In the genomic region with DNA sequence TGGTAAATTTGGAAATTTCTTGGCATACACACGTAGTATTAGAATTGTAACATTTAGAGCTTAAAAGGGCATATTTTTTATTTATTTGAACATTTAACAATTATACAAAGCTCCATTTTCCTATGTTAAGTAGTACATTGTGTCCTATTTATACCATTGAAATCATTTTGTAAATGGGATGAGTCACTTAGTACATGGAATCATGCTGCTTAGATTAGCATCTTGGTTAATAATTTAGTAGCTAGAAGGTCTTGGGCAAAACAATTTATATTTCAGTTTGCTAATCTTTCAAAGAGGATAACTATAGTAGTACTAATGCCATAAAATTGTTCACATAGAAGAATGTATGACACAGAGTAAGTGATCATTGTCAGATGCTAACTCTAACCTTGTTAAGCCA, we compare ENCODE assay signal across 2 cellular contexts.
TF ChIP-seq lines count a peak whose summit lies in the region.

No MANE protein-coding gene starts in this region.

TF ChIP-seq in SK-N-SH treated with all-trans-retinoic acid at 6 μM for 48 hours, 23 proteins besides CTCF, POLR2A, EP300 and RAD21 (continued from another document):
- TF ChIP-seq, protein P1, sequence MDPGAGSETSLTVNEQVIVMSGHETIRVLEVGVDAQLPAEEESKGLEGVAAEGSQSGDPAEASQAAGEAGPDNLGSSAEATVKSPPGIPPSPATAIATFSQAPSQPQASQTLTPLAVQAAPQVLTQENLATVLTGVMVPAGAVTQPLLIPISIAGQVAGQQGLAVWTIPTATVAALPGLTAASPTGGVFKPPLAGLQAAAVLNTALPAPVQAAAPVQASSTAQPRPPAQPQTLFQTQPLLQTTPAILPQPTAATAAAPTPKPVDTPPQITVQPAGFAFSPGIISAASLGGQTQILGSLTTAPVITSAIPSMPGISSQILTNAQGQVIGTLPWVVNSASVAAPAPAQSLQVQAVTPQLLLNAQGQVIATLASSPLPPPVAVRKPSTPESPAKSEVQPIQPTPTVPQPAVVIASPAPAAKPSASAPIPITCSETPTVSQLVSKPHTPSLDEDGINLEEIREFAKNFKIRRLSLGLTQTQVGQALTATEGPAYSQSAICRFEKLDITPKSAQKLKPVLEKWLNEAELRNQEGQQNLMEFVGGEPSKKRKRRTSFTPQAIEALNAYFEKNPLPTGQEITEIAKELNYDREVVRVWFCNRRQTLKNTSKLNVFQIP (CRISPR knock-in tag; IDR thresholded peaks at IDR 0.05; ENCODE audit: borderline replicate concordance, low read depth): no peak
- no peak for TF ChIP-seq BACH2 (CRISPR knock-in tag; IDR thresholded peaks at IDR 0.05; ENCODE audit: borderline replicate concordance)
- TF ChIP-seq, protein P2, sequence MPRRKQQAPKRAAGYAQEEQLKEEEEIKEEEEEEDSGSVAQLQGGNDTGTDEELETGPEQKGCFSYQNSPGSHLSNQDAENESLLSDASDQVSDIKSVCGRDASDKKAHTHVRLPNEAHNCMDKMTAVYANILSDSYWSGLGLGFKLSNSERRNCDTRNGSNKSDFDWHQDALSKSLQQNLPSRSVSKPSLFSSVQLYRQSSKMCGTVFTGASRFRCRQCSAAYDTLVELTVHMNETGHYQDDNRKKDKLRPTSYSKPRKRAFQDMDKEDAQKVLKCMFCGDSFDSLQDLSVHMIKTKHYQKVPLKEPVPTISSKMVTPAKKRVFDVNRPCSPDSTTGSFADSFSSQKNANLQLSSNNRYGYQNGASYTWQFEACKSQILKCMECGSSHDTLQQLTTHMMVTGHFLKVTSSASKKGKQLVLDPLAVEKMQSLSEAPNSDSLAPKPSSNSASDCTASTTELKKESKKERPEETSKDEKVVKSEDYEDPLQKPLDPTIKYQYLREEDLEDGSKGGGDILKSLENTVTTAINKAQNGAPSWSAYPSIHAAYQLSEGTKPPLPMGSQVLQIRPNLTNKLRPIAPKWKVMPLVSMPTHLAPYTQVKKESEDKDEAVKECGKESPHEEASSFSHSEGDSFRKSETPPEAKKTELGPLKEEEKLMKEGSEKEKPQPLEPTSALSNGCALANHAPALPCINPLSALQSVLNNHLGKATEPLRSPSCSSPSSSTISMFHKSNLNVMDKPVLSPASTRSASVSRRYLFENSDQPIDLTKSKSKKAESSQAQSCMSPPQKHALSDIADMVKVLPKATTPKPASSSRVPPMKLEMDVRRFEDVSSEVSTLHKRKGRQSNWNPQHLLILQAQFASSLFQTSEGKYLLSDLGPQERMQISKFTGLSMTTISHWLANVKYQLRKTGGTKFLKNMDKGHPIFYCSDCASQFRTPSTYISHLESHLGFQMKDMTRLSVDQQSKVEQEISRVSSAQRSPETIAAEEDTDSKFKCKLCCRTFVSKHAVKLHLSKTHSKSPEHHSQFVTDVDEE (CRISPR knock-in tag; IDR thresholded peaks at IDR 0.05): no peak
- no peak for TF ChIP-seq ZFP3 (CRISPR knock-in tag; IDR thresholded peaks at IDR 0.05)
- TF ChIP-seq, protein P3, sequence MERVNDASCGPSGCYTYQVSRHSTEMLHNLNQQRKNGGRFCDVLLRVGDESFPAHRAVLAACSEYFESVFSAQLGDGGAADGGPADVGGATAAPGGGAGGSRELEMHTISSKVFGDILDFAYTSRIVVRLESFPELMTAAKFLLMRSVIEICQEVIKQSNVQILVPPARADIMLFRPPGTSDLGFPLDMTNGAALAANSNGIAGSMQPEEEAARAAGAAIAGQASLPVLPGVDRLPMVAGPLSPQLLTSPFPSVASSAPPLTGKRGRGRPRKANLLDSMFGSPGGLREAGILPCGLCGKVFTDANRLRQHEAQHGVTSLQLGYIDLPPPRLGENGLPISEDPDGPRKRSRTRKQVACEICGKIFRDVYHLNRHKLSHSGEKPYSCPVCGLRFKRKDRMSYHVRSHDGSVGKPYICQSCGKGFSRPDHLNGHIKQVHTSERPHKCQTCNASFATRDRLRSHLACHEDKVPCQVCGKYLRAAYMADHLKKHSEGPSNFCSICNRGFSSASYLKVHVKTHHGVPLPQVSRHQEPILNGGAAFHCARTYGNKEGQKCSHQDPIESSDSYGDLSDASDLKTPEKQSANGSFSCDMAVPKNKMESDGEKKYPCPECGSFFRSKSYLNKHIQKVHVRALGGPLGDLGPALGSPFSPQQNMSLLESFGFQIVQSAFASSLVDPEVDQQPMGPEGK (CRISPR knock-in tag; IDR thresholded peaks at IDR 0.05; ENCODE audit: borderline replicate concordance): no peak

TF ChIP-seq in SK-N-SH, 30 proteins besides CTCF, POLR2A, EP300 and RAD21 (continued from another document):
- TF ChIP-seq, protein P4, sequence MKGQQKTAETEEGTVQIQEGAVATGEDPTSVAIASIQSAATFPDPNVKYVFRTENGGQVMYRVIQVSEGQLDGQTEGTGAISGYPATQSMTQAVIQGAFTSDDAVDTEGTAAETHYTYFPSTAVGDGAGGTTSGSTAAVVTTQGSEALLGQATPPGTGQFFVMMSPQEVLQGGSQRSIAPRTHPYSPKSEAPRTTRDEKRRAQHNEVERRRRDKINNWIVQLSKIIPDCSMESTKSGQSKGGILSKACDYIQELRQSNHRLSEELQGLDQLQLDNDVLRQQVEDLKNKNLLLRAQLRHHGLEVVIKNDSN (IDR thresholded peaks at IDR 0.05; ENCODE audit: borderline replicate concordance, low read depth): no peak
- TF ChIP-seq, protein P5, sequence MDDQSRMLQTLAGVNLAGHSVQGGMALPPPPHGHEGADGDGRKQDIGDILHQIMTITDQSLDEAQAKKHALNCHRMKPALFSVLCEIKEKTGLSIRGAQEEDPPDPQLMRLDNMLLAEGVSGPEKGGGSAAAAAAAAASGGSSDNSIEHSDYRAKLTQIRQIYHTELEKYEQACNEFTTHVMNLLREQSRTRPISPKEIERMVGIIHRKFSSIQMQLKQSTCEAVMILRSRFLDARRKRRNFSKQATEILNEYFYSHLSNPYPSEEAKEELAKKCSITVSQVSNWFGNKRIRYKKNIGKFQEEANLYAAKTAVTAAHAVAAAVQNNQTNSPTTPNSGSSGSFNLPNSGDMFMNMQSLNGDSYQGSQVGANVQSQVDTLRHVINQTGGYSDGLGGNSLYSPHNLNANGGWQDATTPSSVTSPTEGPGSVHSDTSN (IDR thresholded peaks at IDR 0.05): no peak
- TF ChIP-seq GATA2 (CRISPR knock-in tag; IDR thresholded peaks at IDR 0.05) (no peak), CHD2 (IDR thresholded peaks at IDR 0.05; ENCODE audit: low read length, partially characterized antibody) (no peak)
